In the genomic region with DNA sequence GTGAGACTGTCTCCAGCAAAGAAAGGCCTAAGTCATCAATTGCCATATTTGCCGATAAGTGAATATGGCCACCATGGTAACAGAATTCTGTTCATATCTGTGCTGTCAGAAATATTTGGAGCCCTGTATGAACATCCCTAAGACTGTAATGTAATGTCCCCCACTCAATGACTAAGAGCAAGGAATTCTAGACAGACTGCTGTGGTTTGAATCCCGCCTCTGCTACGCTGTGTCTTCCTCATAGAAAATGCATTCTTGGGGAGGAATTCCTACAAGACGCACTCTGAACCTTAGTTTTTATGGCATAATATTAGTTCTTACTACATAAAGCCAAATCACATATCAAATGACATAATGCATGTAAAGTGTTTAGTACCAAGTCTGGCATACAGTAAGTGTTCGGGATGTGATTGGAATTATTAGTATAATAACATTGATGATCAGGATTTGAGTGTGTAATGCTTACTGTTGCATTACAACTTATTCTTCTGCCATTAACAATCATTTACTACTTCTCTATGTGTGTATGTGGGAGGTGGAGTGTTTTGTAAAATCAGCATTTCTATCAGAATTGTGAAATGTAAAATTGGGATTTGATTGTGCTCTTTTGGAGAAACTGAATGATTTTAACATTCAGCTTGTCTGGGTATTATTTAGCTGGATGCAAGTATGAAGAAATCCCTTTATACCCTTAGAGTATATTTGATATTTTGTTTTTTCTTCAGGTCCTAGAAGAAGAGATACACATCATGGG, we compare ENCODE assay signal across 20 cellular contexts.
"Had no signal": no experiment of that assay in that cellular context is flagged by ENCODE, and none has a peak within 500 bp of the region (broad histone marks: within the 10 kb centered on the region; RNA-seq: fewer than 3 reads in every experiment).

No MANE protein-coding gene starts in this region.

- H3K9me3 ChIP-seq: colonic mucosa, tibial nerve, uterus had no signal

- H3K27ac ChIP-seq: brain microvascular endothelial cell, colonic mucosa, parathyroid adenoma, tibial nerve, uterus had no signal

- H3K79me2 ChIP-seq: parathyroid adenoma had no signal

- H3K4me3 ChIP-seq: colonic mucosa, tibial nerve, uterus had no signal

- H3K4me1 ChIP-seq: colonic mucosa, parathyroid adenoma, tibial nerve, uterus had no signal

- ATAC-seq: activated CD4-positive, alpha-beta T cell treated with anti-CD3 and anti-CD28 coated beads for 36 hours; naive thymus-derived CD4-positive, alpha-beta T cell; WTC11 had no signal

- DNase-seq: activated CD4-positive, alpha-beta memory T cell treated with anti-CD3 and anti-CD28 coated beads, Interleukin-2, amount 10 ng/mL, durations not matched to agents 7 days and 5 days; activated CD4-positive, alpha-beta T cell treated with anti-CD3 and anti-CD28 coated beads for 36 hours; activated naive CD4-positive, alpha-beta T cell treated with Interleukin-2 at 50 U/mL for 16 hours; activated naive CD8-positive, alpha-beta T cell treated with anti-CD3 and anti-CD28 coated beads, Interleukin-2, amount 10 ng/mL, durations not matched to agents 7 days and 5 days; activated T-cell treated with anti-CD3 and anti-CD28 coated beads, Interleukin-2, amount 50 U/mL, for 1 hour; anterior cingulate cortex; brain microvascular endothelial cell; central memory CD4-positive, alpha-beta T cell; colonic mucosa; erythroblast; foreskin melanocyte; naive thymus-derived CD4-positive, alpha-beta T cell; stimulated activated CD4-positive, alpha-beta T cell treated with anti-CD3 and anti-CD28 coated beads, Interleukin-2, amount 100 ng/mL, for 24 hours; SW 1271; uterus had no signal

- FAIRE-seq: endometrium, TTC549 had no signal

- H2AFZ ChIP-seq: parathyroid adenoma had no signal

- H3K9ac ChIP-seq: parathyroid adenoma had no signal

- H3K36me3 ChIP-seq: brain microvascular endothelial cell, colonic mucosa, tibial nerve, uterus had no signal

- H3K27me3 ChIP-seq: brain microvascular endothelial cell, colonic mucosa, tibial nerve, uterus had no signal
